In the genomic region with DNA sequence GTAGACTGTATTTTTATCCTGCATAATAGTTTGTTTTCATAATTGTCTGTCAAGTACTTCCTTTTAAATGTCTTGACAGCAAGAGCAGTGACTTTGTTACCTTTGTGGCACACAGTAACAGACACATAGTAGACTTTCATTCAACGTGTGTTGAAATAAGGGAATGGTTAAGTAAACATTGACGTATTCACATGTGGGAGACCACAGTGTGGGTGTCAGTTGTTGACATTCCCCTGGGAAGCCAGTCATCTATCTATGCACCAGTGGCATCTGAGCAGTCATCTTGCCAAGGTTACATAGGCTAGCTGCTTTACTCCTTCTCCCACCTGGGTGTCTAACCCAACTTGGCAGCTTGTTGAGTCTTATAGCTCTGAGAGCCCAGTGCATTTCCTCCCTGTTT, we compare ENCODE assay signal across 10 cellular contexts. TPM values are rescaled to one million over a fixed set of nuclear protein-coding genes. Genes with fewer than 3 reads are reported as not detected.
DNase-seq lines count a peak whose midpoint lies in the region; ATAC-seq, FAIRE-seq and TF ChIP-seq lines count a peak whose summit lies in the region.
"Had no signal": no experiment of that assay in that cellular context is flagged by ENCODE, and none has a peak within 500 bp of the region (broad histone marks: within the 10 kb centered on the region; RNA-seq: fewer than 3 reads in every experiment).

No MANE protein-coding gene starts in this region.

- peaks cover 30% of the 10 kb centered on the region for H3K4me1 Mint-ChIP-seq in activated CD4-positive, alpha-beta T cell treated with anti-CD3 and anti-CD28 coated beads, Interleukin-2, amount 10 ng/mL, durations not matched to agents 7 days and 5 days
- H3K4me1 Mint-ChIP-seq in endothelial cell (ENCODE audit: unreplicated experiment), result peaks cover 21% of the 10 kb centered on the region

- H3F3A ChIP-seq in PC-9 (ENCODE audit: insufficient read depth, low read depth), result no peaks in the 10 kb centered on the region

- H3K4me3 ChIP-seq in PC-9, result no peak overlapping the region
- H3K4me3 ChIP-seq in coronary artery, result no peak overlapping the region
- no peak overlapping the region for H3K4me3 ChIP-seq in kidney (ENCODE audit: low read length in 2 of 2)

- no peaks in the 10 kb centered on the region for H4K20me1 ChIP-seq in PC-9 (ENCODE audit: insufficient read depth)

- H3K9ac ChIP-seq in kidney (ENCODE audit: low read length in 2 of 2), result no peak overlapping the region

- no peaks in the 10 kb centered on the region for H3K9me3 Mint-ChIP-seq in activated CD4-positive, alpha-beta T cell treated with anti-CD3 and anti-CD28 coated beads, Interleukin-2, amount 10 ng/mL, durations not matched to agents 7 days and 5 days
- no peaks in the 10 kb centered on the region for H3K9me3 Mint-ChIP-seq in endothelial cell (ENCODE audit: unreplicated experiment)

- H3K36me3 Mint-ChIP-seq in activated CD4-positive, alpha-beta T cell treated with anti-CD3 and anti-CD28 coated beads, Interleukin-2, amount 10 ng/mL, durations not matched to agents 7 days and 5 days (ENCODE audit: low read depth), result peaks cover 7% of the 10 kb centered on the region
- no peaks in the 10 kb centered on the region for H3K36me3 Mint-ChIP-seq in endothelial cell (ENCODE audit: low read depth, unreplicated experiment)

- no peaks in the 10 kb centered on the region for H3K9me2 ChIP-seq in PC-9 (ENCODE audit: insufficient read depth)

- H3K9me3 ChIP-seq in PC-9 (ENCODE audit: insufficient read depth, low read depth) (no peaks in the 10 kb centered on the region), kidney (ENCODE audit: control insufficient read depth in 1 of 2, low read length in 2 of 2) (no peaks in the 10 kb centered on the region)

- POLR2A ChIA-PET in activated CD4-positive, alpha-beta T cell treated with anti-CD3 and anti-CD28 coated beads, Interleukin-2, amount 10 ng/mL, durations not matched to agents 7 days and 5 days (lab: Charles Lee), result no interaction called here
- POLR2A ChIA-PET in PC-9 (lab: Charles Lee; ENCODE audit: unreplicated experiment), result no interaction called here

- no peak for ATAC-seq in HG03442 (IDR thresholded peaks at IDR 0.05; ENCODE audit: unreplicated experiment)

- H2AFZ ChIP-seq in PC-9, result peak overlapping the region; percentile 89; the same call in 1 of the 2 replicates

- H3K79me2 ChIP-seq in PC-9 (ENCODE audit: low read depth), result peaks cover 23% of the 10 kb centered on the region

- peak overlapping the region; percentile 90; the same call in 1 of the 2 replicates for H3K4me2 ChIP-seq in PC-9

- intact Hi-C loops in PC-9 (cut with micrococcal nuclease; ENCODE audit: unreplicated experiment) (loop anchor here (5.0 to 10.0 kb wide), 3 partner anchors 48 to 805 kb away; a partner anchor contains a TSS), kidney (cut with DNase I) (no loop called here)

- H3K4me1 ChIP-seq in PC-9 (replicated peaks; ENCODE audit: insufficient read depth) (peaks cover 11% of the 10 kb centered on the region), kidney (ENCODE audit: control insufficient read depth in 1 of 2, insufficient read depth in 1 of 2, low read depth in 1 of 2, low read length in 2 of 2) (peaks cover 0 to 11% of the 10 kb centered on the region in 2 donors)

- no peaks in the 10 kb centered on the region for H3K36me3 ChIP-seq in PC-9 (ENCODE audit: low read depth)
- H3K36me3 ChIP-seq in kidney (ENCODE audit: control insufficient read depth in 1 of 2, insufficient read depth in 2 of 2, low read length in 2 of 2), result peaks cover 0 to 1% of the 10 kb centered on the region in 2 donors

- TF ChIP-seq CTCF in PC-9 (conservative IDR thresholded peaks at IDR 0.05) (no peak), endothelial cell (IDR thresholded peaks at IDR 0.05; ENCODE audit: unreplicated experiment) (no peak), coronary artery (IDR thresholded peaks at IDR 0.05) (no peak), kidney (IDR thresholded peaks at IDR 0.05; ENCODE audit: borderline replicate concordance, extremely low read depth, insufficient read depth) (no peak)

- no peak overlapping the region for H3K27ac ChIP-seq in PC-9
- H3K27ac ChIP-seq in coronary artery, result no peak overlapping the region
- no peak overlapping the region for H3K27ac ChIP-seq in kidney (ENCODE audit: low read depth in 2 of 2, low read length in 2 of 2)

- H3K27me3 ChIP-seq in PC-9 (ENCODE audit: insufficient read depth, low read depth), result no peaks in the 10 kb centered on the region

- peak overlapping the region; percentile 99 for H3K27ac Mint-ChIP-seq in activated CD4-positive, alpha-beta T cell treated with anti-CD3 and anti-CD28 coated beads, Interleukin-2, amount 10 ng/mL, durations not matched to agents 7 days and 5 days
- peak overlapping the region; percentile 97 for H3K27ac Mint-ChIP-seq in endothelial cell (ENCODE audit: unreplicated experiment)

- no peak for DNase-seq in activated CD4-positive, alpha-beta T cell treated with anti-CD3 and anti-CD28 coated beads, Interleukin-2, amount 10 ng/mL, durations not matched to agents 7 days and 5 days
- no peak for DNase-seq in activated CD4-positive, alpha-beta T cell treated with anti-CD3 and anti-CD28 coated beads, Interleukin-2, amount 50 U/mL, for 48 hours
- no peak for DNase-seq in PC-9
- no peak for DNase-seq in endothelial cell (ENCODE audit: low spot score)
- DNase-seq in renal cortical epithelial cell (ENCODE audit: low read depth), result peak; percentile 41
- no peak for DNase-seq in coronary artery (ENCODE audit: low spot score)
- no peak for DNase-seq in kidney
- DNase-seq: AML-193; stimulated activated naive CD4-positive, alpha-beta T cell treated with Interleukin-2 at 50 U/mL for 16 hours had no signal

- BruUV-seq in PC-9 (replicated peaks; lab: Mats Ljungman, UMichigan), result no TSS peak

- H3K4me3 Mint-ChIP-seq in activated CD4-positive, alpha-beta T cell treated with anti-CD3 and anti-CD28 coated beads, Interleukin-2, amount 10 ng/mL, durations not matched to agents 7 days and 5 days, result no peak overlapping the region
- H3K4me3 Mint-ChIP-seq in endothelial cell (ENCODE audit: unreplicated experiment), result peak overlapping the region; percentile 95

- no peak for FAIRE-seq in kidney (lab: Jason Lieb, UNC)

- CTCF ChIA-PET in activated CD4-positive, alpha-beta T cell treated with anti-CD3 and anti-CD28 coated beads, Interleukin-2, amount 10 ng/mL, durations not matched to agents 7 days and 5 days (lab: Charles Lee), result interaction anchor here (1.2 to 1.3 kb wide), 2 partner anchors 11 to 18 kb away, joined by 3 to 6 read pairs; no protein-coding TSS in a partner anchor
- CTCF ChIA-PET in PC-9 (lab: Charles Lee), result no interaction called here

- no peaks in the 10 kb centered on the region for H3K27me3 Mint-ChIP-seq in activated CD4-positive, alpha-beta T cell treated with anti-CD3 and anti-CD28 coated beads, Interleukin-2, amount 10 ng/mL, durations not matched to agents 7 days and 5 days
- peaks cover 9% of the 10 kb centered on the region for H3K27me3 Mint-ChIP-seq in endothelial cell (ENCODE audit: unreplicated experiment)

RNA-seq across cellular contexts. Expression of a gene that starts 1.4 kb away (rescaled TPM):
- 10 to 100 TPM; 45.2 to 46.0 TPM for total RNA-seq in activated CD4-positive, alpha-beta T cell treated with anti-CD3 and anti-CD28 coated beads, Interleukin-2, amount 10 ng/mL, durations not matched to agents 7 days and 5 days
- total RNA-seq in PC-9 (2021), result 38.5 and 42.9 TPM in 2 replicates
- 53.5 TPM for total RNA-seq in endothelial cell (ENCODE audit: unreplicated experiment)
- 43.2 and 47.5 TPM in 2 replicates for total RNA-seq in renal cortical epithelial cell
- total RNA-seq in kidney, result 35.0 TPM
- polyA plus RNA-seq in kidney (ENCODE audit: insufficient read depth, low read depth, low replicate concordance), result 15.9 TPM

RNA-seq across cellular contexts. Expression of a gene that starts 48.9 kb away (rescaled TPM):
- total RNA-seq in activated CD4-positive, alpha-beta T cell treated with anti-CD3 and anti-CD28 coated beads, Interleukin-2, amount 10 ng/mL, durations not matched to agents 7 days and 5 days, result 10 to 100 TPM; 23.7 to 28.2 TPM
- total RNA-seq in PC-9 (2021) (9.4 and 12.1 TPM in 2 replicates), endothelial cell (ENCODE audit: unreplicated experiment) (18.3 TPM), renal cortical epithelial cell (16.4 and 21.7 TPM in 2 replicates), kidney (15.4 TPM)
- polyA plus RNA-seq in kidney (ENCODE audit: insufficient read depth, low read depth, low replicate concordance), result 4.5 TPM
